11 cellular contexts compared by ENCODE assay signal in genomic region chr11:2779981-2780849, GRCh38.
A peak's percentile ranks its signal among the peaks of the same experiment; 100 is the strongest.
DNase-seq lines count a peak whose midpoint lies in the region; TF ChIP-seq lines count a peak whose summit lies in the region.
"Had no signal": no experiment of that assay in that cellular context is flagged by ENCODE, and none has a peak within 500 bp of the region (broad histone marks: within the 10 kb centered on the region; RNA-seq: fewer than 3 reads in every experiment).

No MANE protein-coding gene starts in this region.

- H3K4me3 ChIP-seq in mammary epithelial cell (replicated peaks in 1 of 3; ENCODE audit: insufficient read depth in 1 of 3, low read depth in 2 of 3, low read length in 3 of 3) (no peak overlapping the region), esophagus muscularis mucosa (no peak overlapping the region), osteoblast (ENCODE audit: insufficient read depth, low read length) (no peak overlapping the region), uterus (no peak overlapping the region)

- DNase-seq in MCF 10A (ENCODE audit: unreplicated experiment) = no peak
- DNase-seq in mammary epithelial cell = no peak
- DNase-seq in esophagus muscularis mucosa (ENCODE audit: extremely low spot score) = peak; percentile 88
- DNase-seq in osteoblast (ENCODE audit: insufficient read length, low spot score, missing footprints) = peak; percentile 69
- DNase-seq in uterus = peak; percentile 26 to 33
- DNase-seq in HuH-7 (ENCODE audit: low spot score) = no peak
- no peak for DNase-seq in germinal center (ENCODE audit: low spot score)
- no peak for DNase-seq in T1000 (lab: John Stamatoyannopoulos, UW)
- DNase-seq: GOT3, NCI-H226, SW 1271 had no signal

- TF ChIP-seq EP300 in esophagus muscularis mucosa (IDR thresholded peaks at IDR 0.05) = no peak

- H4K20me1 ChIP-seq in mammary epithelial cell (ENCODE audit: insufficient read depth, low read length) (peaks cover 3% of the 10 kb centered on the region), osteoblast (ENCODE audit: insufficient read depth, low read length) (no peaks in the 10 kb centered on the region)

- intact Hi-C loops in MCF 10A (cut with micrococcal nuclease) = loop anchor here (1.0 to 2.0 kb wide), 3 partner anchors 46 to 247 kb away; partner anchors contain the start of gene CDKN1C
- intact Hi-C loops in mammary epithelial cell (cut with micrococcal nuclease) = no loop called here
- intact Hi-C loops in esophagus muscularis mucosa (cut with DNase I) = loop anchor here (2.0 to 10.0 kb wide), 4 partner anchors 47 to 245 kb away; partner anchors contain the start of gene CDKN1C
- intact Hi-C loops in uterus (cut with DNase I; ENCODE audit: low total_unique reads) = no loop called here

- H3K36me3 ChIP-seq in mammary epithelial cell (ENCODE audit: insufficient read depth, low read length) (no peaks in the 10 kb centered on the region), esophagus muscularis mucosa (no peaks in the 10 kb centered on the region), osteoblast (ENCODE audit: insufficient read depth, low read length) (no peaks in the 10 kb centered on the region), uterus (no peaks in the 10 kb centered on the region)

- WGBS in mammary epithelial cell (ENCODE audit: low coverage, missing lambda C conversion rate) = 71% methylated on average over 7 of the region's 23 CpGs
- 74% methylated on average over 8 of the region's 23 CpGs for WGBS in esophagus muscularis mucosa

- TF ChIP-seq POLR2A in esophagus muscularis mucosa (IDR thresholded peaks at IDR 0.05; ENCODE audit: low read depth) (no peak), uterus (IDR thresholded peaks at IDR 0.05) (no peak)

- dilution Hi-C loops in mammary epithelial cell (cut with HindIII; ENCODE audit: low sequenced_read_pairs) = loop anchor here (5.0 kb wide), 2 partner anchors 92 to 98 kb away; no protein-coding TSS in a partner anchor

- H3K27ac Mint-ChIP-seq in MCF 10A (ENCODE audit: low read depth, unreplicated experiment) = peak overlapping the region; percentile 97

- CTCF ChIA-PET in MCF 10A (lab: Yijun Ruan, JAX) (interaction anchor here (0.6 to 1.3 kb wide), 3 partner anchors 44 to 205 kb away, joined by 3 to 6 read pairs (median 3); partner anchors contain the start of gene PHLDA2), mammary epithelial cell (lab: Charles Lee; ENCODE audit: low non-redundant PET) (no interaction called here)

- in situ Hi-C loops in mammary epithelial cell (cut with MboI; ENCODE audit: low sequenced_read_pairs in 2 of 2) = no loop called here

- H3K4me1 Mint-ChIP-seq in MCF 10A (ENCODE audit: insufficient read depth, unreplicated experiment) = peaks cover 15% of the 10 kb centered on the region

- no peaks in the 10 kb centered on the region for H3K27me3 ChIP-seq in mammary epithelial cell (ENCODE audit: insufficient read depth, low read length)
- H3K27me3 ChIP-seq in esophagus muscularis mucosa = no peaks in the 10 kb centered on the region
- peaks cover 18% of the 10 kb centered on the region for H3K27me3 ChIP-seq in osteoblast (ENCODE audit: insufficient read depth, low read length)
- H3K27me3 ChIP-seq in uterus = no peaks in the 10 kb centered on the region

- no peak for TF ChIP-seq CTCF in MCF 10A (IDR thresholded peaks at IDR 0.05; ENCODE audit: unreplicated experiment)
- no peak for TF ChIP-seq CTCF in mammary epithelial cell (conservative IDR thresholded peaks at IDR 0.05 in 1 of 2, IDR thresholded peaks at IDR 0.05 in 1 of 2; ENCODE audit: extremely low read depth in 1 of 2, insufficient read depth in 1 of 2, low read depth in 1 of 2, low read length in 2 of 2)
- TF ChIP-seq CTCF in esophagus muscularis mucosa (IDR thresholded peaks at IDR 0.05) = no peak
- no peak for TF ChIP-seq CTCF in osteoblast (IDR thresholded peaks at IDR 0.05; ENCODE audit: extremely low read depth, low read depth, low read length)
- TF ChIP-seq CTCF in uterus (IDR thresholded peaks at IDR 0.05) = no peak

- H3K36me3 Mint-ChIP-seq in MCF 10A (ENCODE audit: insufficient read depth, unreplicated experiment) = no peaks in the 10 kb centered on the region

- H3K27ac ChIP-seq in mammary epithelial cell (ENCODE audit: insufficient read depth, low read depth, low read length) = no peak overlapping the region
- H3K27ac ChIP-seq in esophagus muscularis mucosa (replicated peaks in 1 of 4) = peak overlapping the region; percentile 84 to 91 (median 86)
- H3K27ac ChIP-seq in osteoblast (ENCODE audit: low read depth, low read length) = no peak overlapping the region
- H3K27ac ChIP-seq in uterus = peak overlapping the region; percentile 75 to 86

- no peak overlapping the region for H3K4me2 ChIP-seq in mammary epithelial cell (ENCODE audit: insufficient read depth, low read depth, low read length)
- no peak overlapping the region for H3K4me2 ChIP-seq in osteoblast (ENCODE audit: insufficient read depth, low read length)

- no peak overlapping the region for H3K9ac ChIP-seq in mammary epithelial cell (ENCODE audit: insufficient read depth, low read length)

- peaks cover 15% of the 10 kb centered on the region for H3K4me1 ChIP-seq in mammary epithelial cell (ENCODE audit: insufficient read depth, low read length)
- peaks cover 41 to 52% (median 45%) of the 10 kb centered on the region in 4 donors for H3K4me1 ChIP-seq in esophagus muscularis mucosa
- H3K4me1 ChIP-seq in osteoblast (ENCODE audit: insufficient read depth, low read length) = peaks cover 6% of the 10 kb centered on the region
- peaks cover 4 to 11% of the 10 kb centered on the region in 2 donors for H3K4me1 ChIP-seq in uterus

- no peaks in the 10 kb centered on the region for H3K9me3 Mint-ChIP-seq in MCF 10A (ENCODE audit: unreplicated experiment)

- H3K4me3 Mint-ChIP-seq in MCF 10A (ENCODE audit: unreplicated experiment) = peak overlapping the region; percentile 5

- no peak overlapping the region for H2AFZ ChIP-seq in mammary epithelial cell (ENCODE audit: low read depth, low read length)
- no peak overlapping the region for H2AFZ ChIP-seq in osteoblast (ENCODE audit: low read length)

- POLR2A ChIA-PET in MCF 10A (lab: Yijun Ruan, JAX) = interaction anchor here (1.7 kb wide), 1 partner anchor 104 kb away, joined by 6 read pairs; no protein-coding TSS in a partner anchor

- H3K79me2 ChIP-seq in mammary epithelial cell (ENCODE audit: insufficient read depth, low read length) (no peaks in the 10 kb centered on the region), osteoblast (ENCODE audit: insufficient read depth, low read length) (no peaks in the 10 kb centered on the region)

- H3K9me3 ChIP-seq in mammary epithelial cell (replicated peaks; ENCODE audit: insufficient read depth, low read length) (no peaks in the 10 kb centered on the region), esophagus muscularis mucosa (no peaks in the 10 kb centered on the region), osteoblast (ENCODE audit: low read depth, low read length) (no peaks in the 10 kb centered on the region), uterus (no peaks in the 10 kb centered on the region)

- H3K27me3 Mint-ChIP-seq in MCF 10A (ENCODE audit: insufficient read depth, unreplicated experiment) = no peaks in the 10 kb centered on the region

- no TSS peak for BruUV-seq in MCF 10A (replicated peaks; lab: Mats Ljungman, UMichigan)
- no TSS peak for BruUV-seq in mammary epithelial cell (replicated peaks; lab: Mats Ljungman, UMichigan)

Comparison
In these comparisons a context has a peak if more than half of its experiments do, and no peak if none do; other contexts are left out.
1. intact Hi-C loops: an anchor here in MCF 10A (1.0 to 2.0 kb wide) and esophagus muscularis mucosa (2.0 to 10.0 kb wide); none called in mammary epithelial cell and uterus.
2. DNase-seq: peak in esophagus muscularis mucosa (single experiment), osteoblast (single experiment) and uterus (2 of 2); none in MCF 10A (single experiment), mammary epithelial cell (single experiment), HuH-7 (single experiment), germinal center (single experiment) and T1000 (single experiment).
3. H3K27ac ChIP-seq: peak in esophagus muscularis mucosa (4 of 4) and uterus (2 of 2); none in mammary epithelial cell (single experiment) and osteoblast (single experiment).